8 cellular contexts compared by ENCODE assay signal in genomic region chr2:219684721-219685689, GRCh38. TPM values are rescaled to one million over a fixed set of nuclear protein-coding genes. Genes with fewer than 3 reads are reported as not detected.
DNase-seq lines count a peak whose midpoint lies in the region; ATAC-seq and TF ChIP-seq lines count a peak whose summit lies in the region.

No MANE protein-coding gene starts in this region.

- peak overlapping the region in 1 of 2 experiments; percentile 41 for H3K14ac ChIP-seq in mesenchymal stem cell (ENCODE audit: low read length in 2 of 2)

- peaks cover 5% of the 10 kb centered on the region; the same call in 1 of the 2 replicates for H3K27me3 ChIP-seq in HAP-1 (ENCODE audit: low read depth)
- H3K27me3 ChIP-seq in mesenchymal stem cell (ENCODE audit: control insufficient read depth in 1 of 2, insufficient read depth in 1 of 2, low read length in 2 of 2) = no peaks in the 10 kb centered on the region

- peak overlapping the region; percentile 41 for H3K4me2 ChIP-seq in mesenchymal stem cell (ENCODE audit: low read length, poor library complexity, severe bottlenecking)

- H2BK15ac ChIP-seq in mesenchymal stem cell (ENCODE audit: low read depth, poor library complexity, severe bottlenecking) = peak overlapping the region; percentile 32

- no peak overlapping the region for H2BK120ac ChIP-seq in mesenchymal stem cell (ENCODE audit: low read depth, low read length)

- peaks cover 7% of the 10 kb centered on the region for H3K36me3 Mint-ChIP-seq in stimulated activated memory B cell treated with anti-CD40 and anti-IgM and Interleukin-4, amounts not matched to agents 10 μg/mL and 1 μg/mL and 100 μg/mL, for 72 hours

- H3K79me1 ChIP-seq in mesenchymal stem cell (replicated peaks; ENCODE audit: low read length, poor library complexity, severe bottlenecking) = no peaks in the 10 kb centered on the region

- no peak for TF ChIP-seq CTCF in GM12865 (IDR thresholded peaks at IDR 0.05; ENCODE audit: insufficient read depth, low read depth, low read length, missing control alignments)
- no peak for TF ChIP-seq CTCF in VCaP (conservative IDR thresholded peaks at IDR 0.05)

- H2BK5ac ChIP-seq in mesenchymal stem cell (ENCODE audit: low read depth, low read length, poor library complexity, severe bottlenecking) = no peak overlapping the region

- H3K4me1 Mint-ChIP-seq in stimulated activated memory B cell treated with anti-CD40 and anti-IgM and Interleukin-4, amounts not matched to agents 10 μg/mL and 1 μg/mL and 100 μg/mL, for 72 hours = peaks cover 22% of the 10 kb centered on the region

- H4K8ac ChIP-seq in mesenchymal stem cell (ENCODE audit: low read length) = peak overlapping the region; percentile 19

- H3K18ac ChIP-seq in mesenchymal stem cell (ENCODE audit: low read depth in 1 of 2, low read length in 2 of 2) = peak overlapping the region in 1 of 2 experiments; percentile 80

- peak; percentile 85 for DNase-seq in GM12865 (ENCODE audit: low read depth)
- peak; percentile 47 to 76 for DNase-seq in HAP-1 (ENCODE audit: low spot score in 2 of 2)
- DNase-seq in MV-4-11 (lab: John Stamatoyannopoulos, UW) = peak; percentile 64
- DNase-seq in dermis blood vessel endothelial cell = peak; percentile 15
- DNase-seq in mesenchymal stem cell = peak; percentile 51
- DNase-seq in AML-193 (lab: John Stamatoyannopoulos, UW) = no peak

- peak overlapping the region; percentile 73 for H3K4me3 Mint-ChIP-seq in stimulated activated memory B cell treated with anti-CD40 and anti-IgM and Interleukin-4, amounts not matched to agents 10 μg/mL and 1 μg/mL and 100 μg/mL, for 72 hours

- peaks cover 7% of the 10 kb centered on the region for H3K4me1 ChIP-seq in HAP-1
- H3K4me1 ChIP-seq in mesenchymal stem cell (ENCODE audit: control insufficient read depth, insufficient read depth, low read depth, low read length) = peaks cover 17% of the 10 kb centered on the region

- H3K27ac Mint-ChIP-seq in stimulated activated memory B cell treated with anti-CD40 and anti-IgM and Interleukin-4, amounts not matched to agents 10 μg/mL and 1 μg/mL and 100 μg/mL, for 72 hours = peak overlapping the region; percentile 83

- peaks cover 6% of the 10 kb centered on the region for H3K9me3 Mint-ChIP-seq in stimulated activated memory B cell treated with anti-CD40 and anti-IgM and Interleukin-4, amounts not matched to agents 10 μg/mL and 1 μg/mL and 100 μg/mL, for 72 hours

- 66% methylated on average over 18 of the region's 18 CpGs for WGBS in mesenchymal stem cell

- no peak overlapping the region for H3K23ac ChIP-seq in mesenchymal stem cell (ENCODE audit: low read length in 2 of 2)

- peak; percentile 94 for ATAC-seq in stimulated activated memory B cell treated with anti-CD40 and anti-IgM and Interleukin-4, amounts not matched to agents 10 μg/mL and 1 μg/mL and 100 μg/mL, for 72 hours

- H3K36me3 ChIP-seq in HAP-1 (replicated peaks) (no peaks in the 10 kb centered on the region), mesenchymal stem cell (ENCODE audit: control insufficient read depth in 1 of 2, insufficient read depth in 2 of 2, low read depth in 1 of 2, low read length in 2 of 2) (no peaks in the 10 kb centered on the region)

- H3K4ac ChIP-seq in mesenchymal stem cell (ENCODE audit: low read depth in 1 of 2, low read length in 2 of 2) = no peak overlapping the region

- H3K27ac ChIP-seq in VCaP (peak overlapping the region; percentile 66), mesenchymal stem cell (ENCODE audit: low read length, poor library complexity, severe bottlenecking) (peak overlapping the region; percentile 55)

- H3K27me3 Mint-ChIP-seq in stimulated activated memory B cell treated with anti-CD40 and anti-IgM and Interleukin-4, amounts not matched to agents 10 μg/mL and 1 μg/mL and 100 μg/mL, for 72 hours = peaks cover 64% of the 10 kb centered on the region

- peak overlapping the region; percentile 18 for H2AFZ ChIP-seq in mesenchymal stem cell (ENCODE audit: low read depth, low read length)

- H3K9me3 ChIP-seq in HAP-1 (no peaks in the 10 kb centered on the region), mesenchymal stem cell (ENCODE audit: control insufficient read depth, low read length) (no peaks in the 10 kb centered on the region)

- peak overlapping the region; percentile 40 for H2AK5ac ChIP-seq in mesenchymal stem cell (ENCODE audit: low read length, severe bottlenecking)

- H3K9ac ChIP-seq in mesenchymal stem cell (ENCODE audit: low read length) = peak overlapping the region; percentile 92

- in situ Hi-C loops in HAP-1 (cut with MboI; ENCODE audit: low sequenced_read_pairs) = no loop called here

- H3K4me3 ChIP-seq in GM12865 (ENCODE audit: low read depth, low read length) (peak overlapping the region; percentile 60), HAP-1 (peak overlapping the region; percentile 30), mesenchymal stem cell (ENCODE audit: insufficient read depth in 1 of 2, low read depth in 1 of 2, low read length in 2 of 2) (peak overlapping the region in 1 of 2 experiments; percentile 72)

- H4K91ac ChIP-seq in mesenchymal stem cell (ENCODE audit: low read length) = peak overlapping the region; percentile 63

- H2BK12ac ChIP-seq in mesenchymal stem cell (ENCODE audit: low read length in 2 of 2) = peak overlapping the region in 1 of 2 experiments; percentile 74

RNA-seq across cellular contexts. Expression of gene SLC4A3, which starts 57.6 kb away (rescaled TPM):
- total RNA-seq in dermis blood vessel endothelial cell = 0.17 and 0.37 TPM in 2 replicates
- 2.6 TPM for polyA plus RNA-seq in mesenchymal stem cell (2013, experiment 1 of 2)
- 2.6 TPM for polyA plus RNA-seq in mesenchymal stem cell (2013, experiment 2 of 2)

Comparison
In these comparisons a context has a peak if more than half of its experiments do, and no peak if none do; other contexts are left out.
1. DNase-seq: peak in GM12865 (single experiment), HAP-1 (2 of 2), MV-4-11 (single experiment), dermis blood vessel endothelial cell (single experiment) and mesenchymal stem cell (single experiment); none in AML-193 (0 of 2).